Comparison of ENCODE assay signal across 1 cellular context in the genomic region with DNA sequence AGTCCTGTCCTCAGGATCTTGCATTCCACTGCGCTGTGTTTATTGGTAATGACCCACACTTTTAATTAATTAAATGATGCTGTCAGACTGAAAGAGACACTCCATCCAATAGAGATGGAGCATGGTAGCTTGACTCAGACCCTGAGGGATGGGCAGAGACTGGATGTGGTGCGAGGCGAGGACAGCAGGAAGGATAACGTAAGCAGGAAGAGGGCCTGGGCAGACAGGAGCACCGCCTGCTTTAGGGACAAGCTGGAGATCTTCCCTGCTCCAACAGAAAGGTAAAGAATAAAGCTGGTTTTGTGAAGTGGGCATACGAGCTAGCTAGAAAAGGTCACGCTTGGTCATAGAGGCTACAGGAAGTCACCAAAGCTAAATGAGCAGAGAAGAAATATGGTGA.
TF ChIP-seq lines count a peak whose summit lies in the region.

No MANE protein-coding gene starts in this region.

TF ChIP-seq in endothelial cell of umbilical vein, 7 proteins besides CTCF, POLR2A, EP300 and RAD21:
- TF ChIP-seq POLR2AphosphoS5 (IDR thresholded peaks at IDR 0.05; ENCODE audit: insufficient read depth, low read depth, low read length) (no peak), EZH2 (IDR thresholded peaks at IDR 0.05; ENCODE audit: borderline replicate concordance, low read depth, low read length, severe bottlenecking) (no peak), MYC (IDR thresholded peaks at IDR 0.05; ENCODE audit: low read depth, low read length) (no peak), JUN (IDR thresholded peaks at IDR 0.05; ENCODE audit: borderline replicate concordance, insufficient read depth, insufficient read length, low read depth) (no peak), GATA2 (IDR thresholded peaks at IDR 0.05; ENCODE audit: insufficient read depth, insufficient read length, low read depth, low read length) (no peak), FOS (IDR thresholded peaks at IDR 0.05; ENCODE audit: borderline replicate concordance, insufficient read depth, low read length) (no peak)
- TF ChIP-seq, protein P1, sequence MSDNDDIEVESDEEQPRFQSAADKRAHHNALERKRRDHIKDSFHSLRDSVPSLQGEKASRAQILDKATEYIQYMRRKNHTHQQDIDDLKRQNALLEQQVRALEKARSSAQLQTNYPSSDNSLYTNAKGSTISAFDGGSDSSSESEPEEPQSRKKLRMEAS (IDR thresholded peaks at IDR 0.05; ENCODE audit: insufficient read depth, insufficient read length) = no peak
